In genomic region chr1:228664399-228664914, GRCh38 we compare ENCODE assay signal across 8 cellular contexts.
DNase-seq lines count a peak whose midpoint lies in the region; ATAC-seq, FAIRE-seq and TF ChIP-seq lines count a peak whose summit lies in the region.

No MANE protein-coding gene starts in this region.

- peaks cover 0 to 10% (median 6%) of the 10 kb centered on the region in 5 experiments for H3K9me3 Mint-ChIP-seq in brain

- peak; percentile 96 for TF ChIP-seq CTCF in brain (conservative IDR thresholded peaks at IDR 0.05)

- no peaks in the 10 kb centered on the region for H3K36me3 Mint-ChIP-seq in brain

- H3K27me3 Mint-ChIP-seq in brain: peaks cover 14% of the 10 kb centered on the region

- H3K4me3 Mint-ChIP-seq in brain: no peak overlapping the region

- DNase-seq in NK-92 treated with Interleukin-12 subunit alpha and Interleukin-12 subunit beta, amount 100 ng/mL, for 24 hours (lab: John Stamatoyannopoulos, UW): peak; percentile 38
- DNase-seq in NK-92 (lab: John Stamatoyannopoulos, UW; ENCODE audit: unreplicated experiment) (no peak), NCI-H2107 (lab: John Stamatoyannopoulos, UW) (peak; percentile 73), iPS-NIHi7 (ENCODE audit: extremely low spot score) (peak; percentile 75)
- DNase-seq in stimulated activated CD4-positive, alpha-beta T cell treated with anti-CD3 and anti-CD28 coated beads, Interleukin-15, amount 100 ng/mL, for 48 hours (ENCODE audit: low read depth in 2 of 2): peak; percentile 51 to 71

- no peak for ATAC-seq in HG02970 (IDR thresholded peaks at IDR 0.05; ENCODE audit: low FRiP score, unreplicated experiment)

- H3K4me1 Mint-ChIP-seq in brain: no peaks in the 10 kb centered on the region

- peak; percentile 95 for FAIRE-seq in TTC549 (lab: Jason Lieb, UNC)

- no peak overlapping the region for H3K27ac Mint-ChIP-seq in brain
